In the genomic region with DNA sequence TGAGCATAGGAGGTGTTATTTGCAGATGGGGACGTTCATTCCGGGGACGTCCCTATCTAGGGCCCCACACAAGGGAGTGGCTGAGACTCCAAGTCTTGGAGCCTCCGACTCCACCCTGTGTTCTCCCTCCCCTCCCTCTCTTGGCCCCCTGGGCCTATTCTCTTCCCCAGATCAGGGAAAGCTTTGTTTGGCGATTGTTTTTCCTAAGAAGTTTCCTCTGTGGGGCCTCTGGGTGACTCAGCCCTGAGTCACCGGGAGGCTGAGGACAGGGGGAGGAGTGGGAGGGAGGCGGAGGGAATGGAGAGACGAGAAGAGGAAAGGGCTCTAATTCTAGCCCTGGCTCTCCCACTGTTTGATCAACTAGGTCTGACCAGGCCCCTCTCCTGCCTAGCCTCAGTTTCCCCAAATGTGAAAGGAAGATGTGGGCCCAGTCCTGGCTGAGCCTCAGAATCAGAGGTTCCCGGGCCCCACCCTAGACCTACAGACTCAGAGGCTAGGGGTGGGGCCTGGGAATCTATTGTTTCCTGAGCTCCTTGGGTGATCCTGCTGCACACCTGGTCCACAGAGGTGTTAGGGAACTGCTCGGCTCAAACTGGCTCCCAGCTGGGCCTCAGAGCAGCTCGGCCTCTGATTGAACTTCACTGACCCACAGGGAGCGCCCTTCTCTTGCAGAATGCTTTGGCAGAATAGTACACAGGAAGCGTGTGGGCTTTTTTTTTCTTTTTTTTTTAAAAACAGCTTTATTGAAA, we compare ENCODE assay signal across 8 cellular contexts. TPM values are rescaled to one million over a fixed set of nuclear protein-coding genes. Genes with fewer than 3 reads are reported as not detected.
DNase-seq lines count a peak whose midpoint lies in the region; ATAC-seq, FAIRE-seq and TF ChIP-seq lines count a peak whose summit lies in the region.

No MANE protein-coding gene starts in this region.

- H4K8ac ChIP-seq in H9 (replicated peaks; ENCODE audit: insufficient read length, low read depth, low read length), result no peak overlapping the region
- H4K8ac ChIP-seq in H1 (ENCODE audit: extremely low read depth, insufficient read depth, low read length), result no peak overlapping the region

- H3K36me3 ChIP-seq in H1 (ENCODE audit: control insufficient read depth in 2 of 4, insufficient read depth in 4 of 4, low read length in 3 of 4), result no peaks in the 10 kb centered on the region
- H3K36me3 ChIP-seq in lung (ENCODE audit: control insufficient read depth in 2 of 2, insufficient read depth in 2 of 2, low read length in 2 of 2), result no peaks in the 10 kb centered on the region

- no CpG with 5 or more reads among the region's 13 CpGs for WGBS in H9 (ENCODE audit: extremely low coverage, insufficient read length, low lambda C conversion rate)
- WGBS in H1 (ENCODE audit: extremely low coverage in 1 of 2, insufficient coverage in 1 of 2, insufficient read length in 1 of 2, insufficient replicate concordance in 2 of 2, low coverage in 1 of 2, low lambda C conversion rate in 2 of 2, missing lambda C conversion rate in 1 of 2), 2 experiments, result 5% methylated on average over 10 of the region's 13 CpGs; no CpG with 5 or more reads in 1 of the 2 experiments
- WGBS in lung, 2 donors, result 18% methylated on average over 13 of the region's 13 CpGs

- peaks cover 95% of the 10 kb centered on the region for H3K27me3 Mint-ChIP-seq in H9 (ENCODE audit: low read depth)
- no peaks in the 10 kb centered on the region for H3K27me3 Mint-ChIP-seq in effector memory CD8-positive, alpha-beta T cell

- H3K4me3 ChIP-seq in H1 (ENCODE audit: extremely low read depth in 1 of 4, insufficient read depth in 2 of 4, low read depth in 3 of 4, low read length in 4 of 4) (peak overlapping the region in 1 of 4 experiments; percentile 45; a peak in 4 of 8 replicates), lung (no peak overlapping the region)

- no peaks in the 10 kb centered on the region for H3K79me1 ChIP-seq in H9 (ENCODE audit: insufficient read depth, low read depth, low read length, poor library complexity, severe bottlenecking)
- no peaks in the 10 kb centered on the region; the same call in 1 of the 2 replicates for H3K79me1 ChIP-seq in H1 (ENCODE audit: low read depth, low read length)

- H3K4ac ChIP-seq in H9 (ENCODE audit: low read depth, low read length), result no peak overlapping the region
- no peak overlapping the region for H3K4ac ChIP-seq in H1 (replicated peaks; ENCODE audit: insufficient read length, low read depth, low read length)

- H2BK5ac ChIP-seq in H9 (ENCODE audit: insufficient read length, low read length) (no peak overlapping the region), H1 (ENCODE audit: low read depth, low read length) (no peak overlapping the region)

- H3K4me3 Mint-ChIP-seq in H9, result peak overlapping the region; percentile 32 to 35; a peak in 4 of 5 replicates
- no peak overlapping the region for H3K4me3 Mint-ChIP-seq in effector memory CD8-positive, alpha-beta T cell

- H2BK120ac ChIP-seq in H9 (ENCODE audit: low read depth, low read length, poor library complexity, severe bottlenecking), result no peak overlapping the region
- H2BK120ac ChIP-seq in H1 (replicated peaks; ENCODE audit: low read depth, low read length), result no peak overlapping the region

- H3K36me3 Mint-ChIP-seq in H9 (ENCODE audit: insufficient read depth in 1 of 3, low read depth in 3 of 3), result peaks cover 0 to 2% (median 0%) of the 10 kb centered on the region in 3 experiments; a peak in 3 of 7 replicates
- H3K36me3 Mint-ChIP-seq in effector memory CD8-positive, alpha-beta T cell (ENCODE audit: insufficient read depth), result no peaks in the 10 kb centered on the region

- H3K27ac Mint-ChIP-seq in H9, result peak overlapping the region in 1 of 3 experiments; percentile 90; a peak in 2 of 7 replicates
- no peak overlapping the region for H3K27ac Mint-ChIP-seq in effector memory CD8-positive, alpha-beta T cell

- CTCF ChIA-PET in H1 (lab: Charles Lee; ENCODE audit: partially characterized antibody), result interaction anchor here (0.7 to 4.0 kb wide), 21 partner anchors 9 to 232 kb away, joined by 3 to 22 read pairs (median 4); a partner anchor contains a TSS

- no peak overlapping the region for H4K5ac ChIP-seq in H9 (ENCODE audit: insufficient read length, low read depth, low read length)
- H4K5ac ChIP-seq in H1 (ENCODE audit: insufficient read length, low read depth, low read length), result no peak overlapping the region

- H3K79me2 ChIP-seq in H9 (ENCODE audit: insufficient read depth, low read length) (no peaks in the 10 kb centered on the region), H1 (ENCODE audit: control insufficient read depth in 1 of 2, insufficient read depth in 2 of 2, low read length in 2 of 2) (no peaks in the 10 kb centered on the region)

- peak in 1 of 2 experiments; percentile 66; a peak in 1 of 3 replicates for TF ChIP-seq EP300 in H1 (IDR thresholded peaks at IDR 0.05; ENCODE audit: borderline replicate concordance in 1 of 2, low read depth in 2 of 2, low read length in 2 of 2)

- peak; percentile 70 for ATAC-seq in lung (ENCODE audit: insufficient read depth, low FRiP score)
- no peak for ATAC-seq in effector memory CD8-positive, alpha-beta T cell (replicated peaks)

- H3K27ac ChIP-seq in H9 (ENCODE audit: insufficient read length, low read depth, low read length) (no peak overlapping the region), H1 (ENCODE audit: low read depth, low read length) (no peak overlapping the region), lung (ENCODE audit: low read depth in 1 of 2, low read length in 1 of 2) (peak overlapping the region; percentile 88 to 100)

- H4K91ac ChIP-seq in H9 (ENCODE audit: insufficient read length, low read depth, low read length), result no peak overlapping the region
- H4K91ac ChIP-seq in H1 (replicated peaks; ENCODE audit: insufficient read length, low read length), result no peak overlapping the region

- H3K4me2 ChIP-seq in H9 (ENCODE audit: insufficient read depth, insufficient read length, low read length) (peak overlapping the region; percentile 68), H1 (ENCODE audit: insufficient read depth in 1 of 2, low read depth in 2 of 2, low read length in 2 of 2) (peak overlapping the region; percentile 66 to 77)

- H3T11ph ChIP-seq in H9 (ENCODE audit: low read length), result no peak overlapping the region

- H3K27me3 ChIP-seq in H9 (ENCODE audit: insufficient read depth, low read length), result peaks cover 39% of the 10 kb centered on the region; the same call in 1 of the 2 replicates
- peaks cover 9 to 54% (median 47%) of the 10 kb centered on the region in 4 experiments for H3K27me3 ChIP-seq in H1 (replicated peaks in 1 of 4; ENCODE audit: control insufficient read depth in 3 of 4, extremely low read depth in 1 of 4, insufficient read depth in 3 of 4, low read length in 3 of 4)
- H3K27me3 ChIP-seq in lung (ENCODE audit: control insufficient read depth, insufficient read depth), result no peaks in the 10 kb centered on the region

- no peak for TF ChIP-seq POLR2A in H1 (IDR thresholded peaks at IDR 0.05; ENCODE audit: control extremely low read depth in 1 of 2, low read depth in 2 of 2, low read length in 2 of 2)

- H3K14ac ChIP-seq in H9 (ENCODE audit: insufficient read depth, low read length), result no peak overlapping the region
- no peak overlapping the region for H3K14ac ChIP-seq in H1 (ENCODE audit: insufficient read length)

- H4K20me1 ChIP-seq in H9 (ENCODE audit: control insufficient read depth, insufficient read depth, insufficient read length) (no peaks in the 10 kb centered on the region), H1 (replicated peaks in 1 of 2; ENCODE audit: control insufficient read depth in 1 of 2, insufficient read depth in 2 of 2, low read length in 2 of 2) (peaks cover 3 to 19% of the 10 kb centered on the region in 2 experiments)

- no peaks in the 10 kb centered on the region; a peak in 1 of 5 replicates for H3K9me3 Mint-ChIP-seq in H9
- no peaks in the 10 kb centered on the region for H3K9me3 Mint-ChIP-seq in effector memory CD8-positive, alpha-beta T cell

- peaks cover 6% of the 10 kb centered on the region for H3K23me2 ChIP-seq in H9 (ENCODE audit: insufficient read length, low read depth, low read length, poor library complexity, severe bottlenecking)
- H3K23me2 ChIP-seq in H1 (ENCODE audit: low read depth, low read length), result no peaks in the 10 kb centered on the region; the same call in 1 of the 2 replicates

- TF ChIP-seq RAD21 in H1 (IDR thresholded peaks at IDR 0.05 in 1 of 2, conservative IDR thresholded peaks at IDR 0.05 in 1 of 2; ENCODE audit: low read depth in 2 of 2, low read length in 2 of 2), result peak; percentile 30 to 44; a peak in 3 of 4 replicates

- TF ChIP-seq CTCF in H9 (conservative IDR thresholded peaks at IDR 0.05), result peak; percentile 58; the same call in 2 of the 3 replicates
- TF ChIP-seq CTCF in H1 (IDR thresholded peaks at IDR 0.05; ENCODE audit: control extremely low read depth in 1 of 3, insufficient read depth in 1 of 3, low read depth in 1 of 3, low read length in 3 of 3), result peak; percentile 13 to 42 (median 28)
- no peak for TF ChIP-seq CTCF in lung (IDR thresholded peaks at IDR 0.05; ENCODE audit: control extremely low read depth, extremely low read depth)

- H2BK20ac ChIP-seq in H9 (ENCODE audit: low read depth, low read length, poor library complexity, severe bottlenecking) (no peak overlapping the region), H1 (ENCODE audit: low read length) (no peak overlapping the region)

- POLR2A ChIA-PET in H1 (lab: Charles Lee; ENCODE audit: partially characterized antibody), result interaction anchor here (0.7 to 4.6 kb wide), 6 partner anchors 9 to 60 kb away, joined by 3 to 19 read pairs (median 4); a partner anchor contains a TSS

- H3K56ac ChIP-seq in H9 (ENCODE audit: insufficient read length, low read depth, low read length) (no peak overlapping the region), H1 (replicated peaks; ENCODE audit: insufficient read length, low read depth, low read length) (no peak overlapping the region)

- H2AFZ ChIP-seq in H9 (ENCODE audit: low read length), result no peak overlapping the region
- no peak overlapping the region for H2AFZ ChIP-seq in H1 (ENCODE audit: low read length)

- H3K9ac ChIP-seq in H9 (ENCODE audit: extremely low read depth, insufficient read length, low read length) (no peak overlapping the region), H1 (replicated peaks in 1 of 4; ENCODE audit: extremely low read depth in 1 of 4, low read depth in 3 of 4, low read length in 3 of 4) (no peak overlapping the region)

- H2BK12ac ChIP-seq in H9 (ENCODE audit: insufficient read length, low read depth, low read length), result no peak overlapping the region
- H2BK12ac ChIP-seq in H1 (ENCODE audit: low read depth, low read length), result no peak overlapping the region

- peak; percentile 86 for DNase-seq in ACHN
- DNase-seq in H9, result peak; percentile 94
- DNase-seq in RPMI7951 (ENCODE audit: low read depth), result peak; percentile 98
- DNase-seq in H1 (ENCODE audit: low read depth in 1 of 2, low spot score in 2 of 2), result peak; percentile 77 to 88
- DNase-seq in lung (ENCODE audit: low spot score), result peak; percentile 81
- DNase-seq in stromal cell of bone marrow (ENCODE audit: low read depth), result peak; percentile 96
- DNase-seq in T-helper 9 cell, result no peak
- DNase-seq in effector memory CD8-positive, alpha-beta T cell, result no peak

- H3K4me1 ChIP-seq in H9 (ENCODE audit: insufficient read depth, low read length) (peaks cover 10% of the 10 kb centered on the region; the same call in 1 of the 2 replicates), H1 (replicated peaks in 1 of 4; ENCODE audit: control insufficient read depth in 3 of 4, insufficient read depth in 4 of 4, low read length in 3 of 4) (peaks cover 24 to 36% (median 28%) of the 10 kb centered on the region in 4 experiments), lung (ENCODE audit: control insufficient read depth in 2 of 2, insufficient read depth in 2 of 2, low read length in 2 of 2) (peaks cover 38 to 46% of the 10 kb centered on the region in 2 donors)

- H3K23ac ChIP-seq in H9 (ENCODE audit: insufficient read length, low read depth, low read length) (no peak overlapping the region), H1 (ENCODE audit: insufficient read length) (no peak overlapping the region)

- H2BK15ac ChIP-seq in H9 (ENCODE audit: low read depth, low read length) (no peak overlapping the region), H1 (ENCODE audit: low read length) (no peak overlapping the region)

- in situ Hi-C loops in ACHN (cut with HindIII; ENCODE audit: low pct_ligation_motif_present, low pct_unique_long_range_greater_than_20kb, low sequenced_read_pairs), result no loop called here

- H3K9me3 ChIP-seq in H9 (ENCODE audit: control insufficient read depth, low read depth, low read length) (no peaks in the 10 kb centered on the region), H1 (ENCODE audit: insufficient read depth in 2 of 2, low read depth in 1 of 2, low read length in 1 of 2) (no peaks in the 10 kb centered on the region), lung (ENCODE audit: control insufficient read depth in 2 of 2, insufficient read depth in 1 of 2, low read length in 1 of 2) (no peaks in the 10 kb centered on the region)

- no peak for FAIRE-seq in H1 (lab: Jason Lieb, UNC)

- no peak overlapping the region for H2AK5ac ChIP-seq in H9 (ENCODE audit: insufficient read length, low read length)
- H2AK5ac ChIP-seq in H1 (ENCODE audit: low read depth, low read length), result no peak overlapping the region

- peaks cover 45 to 46% of the 10 kb centered on the region in 2 experiments for H3K4me1 Mint-ChIP-seq in H9
- H3K4me1 Mint-ChIP-seq in effector memory CD8-positive, alpha-beta T cell (ENCODE audit: low read depth in 2 of 2), result no peaks in the 10 kb centered on the region

- H3K18ac ChIP-seq in H9 (ENCODE audit: insufficient read length, low read depth, low read length), result no peak overlapping the region
- no peak overlapping the region for H3K18ac ChIP-seq in H1 (ENCODE audit: extremely low read depth, low read length)

RNA-seq across cellular contexts. Expression of a gene that starts 19.2 kb away (rescaled TPM):
- total RNA-seq in H9 (2021) (12.9 and 14.9 TPM in 2 replicates), lung (100 to 1,000 TPM; 133 to 468 TPM)
- 229 and 317 TPM in 2 replicates for total RNA-seq in RPMI7951 (2014; rRNA removed; shearing (Covaris generic))
- 49.7 and 52.3 TPM in 2 replicates for total RNA-seq in H1 (2021; fragmentation: NEBNext Ultra II Directional; extraction: Animal tissue kit (Norgen Biotek cat#: 25700))
- polyA plus RNA-seq in H1 (2011; rRNA removed) (94.5 and 107 TPM in 2 replicates), lung (100 to 1,000 TPM; 201 to 265 TPM)
- 101 TPM for polyA plus RNA-seq in H1 (2011; cell fraction: cytosol; rRNA removed)
- polyA plus RNA-seq in H1 (2011; cell fraction: nucleus; rRNA removed), result 135 TPM
- polyA plus RNA-seq in H1 (2012, experiment 1 of 2), result 54.3 to 109 TPM (median 91.7 TPM) in 4 replicates
- 62.4 TPM for polyA plus RNA-seq in H1 (2012, experiment 2 of 2)
- polyA plus RNA-seq in H1 (2013, experiment 1 of 2), result 15.2 TPM
- polyA plus RNA-seq in H1 (2013, experiment 2 of 2), result 14.2 TPM
- 113 and 127 TPM in 2 replicates for polyA minus RNA-seq in H1 (2011; rRNA and poly(A)+ RNA removed)
- polyA minus RNA-seq in H1 (2011; cell fraction: cytosol; rRNA and poly(A)+ RNA removed), result 70.7 TPM
- 53.4 TPM for polyA minus RNA-seq in H1 (2011; cell fraction: nucleus; rRNA and poly(A)+ RNA removed)

Comparison
In these comparisons a context has a peak if more than half of its experiments do, and no peak if none do; other contexts are left out.
1. DNase-seq: peak in ACHN (single experiment), H9 (single experiment), RPMI7951 (single experiment), H1 (2 of 2), lung (single experiment) and stromal cell of bone marrow (single experiment); none in T-helper 9 cell (single experiment) and effector memory CD8-positive, alpha-beta T cell (0 of 3).
2. H3K27ac ChIP-seq: peak in lung (2 of 2); none in H9 (single experiment) and H1 (single experiment).
3. H3K4me3 Mint-ChIP-seq: peak in H9 (2 of 2); none in effector memory CD8-positive, alpha-beta T cell (0 of 2).